Comparison of ENCODE assay signal across 1 cellular context in the genomic region with DNA sequence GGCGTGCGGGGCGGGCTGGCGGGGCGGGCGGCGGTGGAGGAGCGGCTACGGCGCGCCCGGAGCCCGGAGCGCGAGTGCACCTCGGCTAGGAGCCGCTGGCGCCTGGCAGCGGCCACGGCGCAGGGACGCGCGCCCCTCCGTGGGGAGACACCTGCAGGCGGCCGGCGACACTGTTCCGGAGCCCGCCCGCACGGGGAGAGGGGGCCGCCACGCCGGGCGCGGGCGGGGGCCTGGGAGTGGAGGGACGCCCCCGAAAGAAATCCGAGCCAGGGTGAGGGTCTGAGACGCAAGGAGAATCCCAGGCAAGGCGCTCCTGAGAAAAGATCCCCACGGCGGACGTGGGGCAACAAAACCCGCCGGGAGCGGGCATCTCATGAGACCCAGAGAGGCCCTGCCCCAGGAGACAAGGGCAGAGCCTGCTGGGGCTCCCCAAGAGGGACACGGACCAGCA.
TF ChIP-seq lines count a peak whose summit lies in the region.

A gene (minus strand): TSS at position 104 of the 451 bp plus-strand sequence. CDS start 290 bp downstream, outside the sequence.

TF ChIP-seq in WTC11, 78 proteins besides CTCF, POLR2A, EP300 and RAD21 (continued from another document):
- no peak for TF ChIP-seq NFATC4 (CRISPR knock-in tag; IDR thresholded peaks at IDR 0.05)
- TF ChIP-seq ZNF671 (CRISPR knock-in tag; IDR thresholded peaks at IDR 0.05), result no peak
- TF ChIP-seq FOXJ3 (CRISPR knock-in tag; IDR thresholded peaks at IDR 0.05; ENCODE audit: borderline replicate concordance), result no peak
